In the genomic region with DNA sequence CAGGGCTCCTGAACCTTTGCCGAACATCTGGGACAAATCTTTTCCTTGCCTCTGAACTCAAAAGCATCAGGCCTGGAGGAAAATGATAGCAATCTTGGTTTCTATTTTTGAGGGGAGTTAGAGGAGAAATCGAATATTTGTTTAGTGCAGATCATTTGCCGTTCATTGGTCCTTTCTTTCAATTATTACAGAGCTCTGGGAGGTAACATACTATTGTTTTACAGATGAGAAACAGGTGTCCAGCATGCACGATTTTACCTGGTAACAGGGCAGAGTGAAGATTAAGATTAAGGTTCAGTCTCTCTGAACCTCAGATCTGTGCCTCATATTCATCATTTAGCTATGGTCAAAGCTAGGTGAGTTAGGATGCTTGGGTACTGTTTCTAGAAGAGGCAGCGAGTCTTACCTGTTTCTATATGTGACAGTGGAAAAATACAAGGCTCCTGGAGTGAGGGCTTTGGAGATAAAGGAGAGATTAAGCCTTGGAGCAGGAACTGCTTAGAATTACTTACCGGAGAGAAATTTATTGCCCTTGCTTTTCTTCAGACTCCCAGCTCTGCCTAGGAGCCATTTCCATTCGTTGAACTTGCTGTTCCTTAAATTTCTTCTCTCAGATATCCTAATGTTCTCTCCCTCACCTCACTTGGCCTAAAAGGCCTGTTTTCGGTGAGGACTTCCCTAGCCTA, we compare ENCODE assay signal across 8 cellular contexts. TPM values are rescaled to one million over a fixed set of nuclear protein-coding genes. Genes with fewer than 3 reads are reported as not detected.
DNase-seq lines count a peak whose midpoint lies in the region; ATAC-seq and TF ChIP-seq lines count a peak whose summit lies in the region.

No MANE protein-coding gene starts in this region.

- peak overlapping the region; percentile 94 for H3K4me2 ChIP-seq in hepatocyte

- ATAC-seq in HG03095 (IDR thresholded peaks at IDR 0.05; ENCODE audit: unreplicated experiment), result no peak
- ATAC-seq in GM19035 (IDR thresholded peaks at IDR 0.05; ENCODE audit: unreplicated experiment), result no peak

- H2AFZ ChIP-seq in hepatocyte, result no peak overlapping the region

- DNase-seq in GM12865 (ENCODE audit: low read depth), result no peak
- DNase-seq in SJSA1 (ENCODE audit: low read depth in 1 of 2, low spot score in 2 of 2), result no peak
- DNase-seq in hepatocyte (ENCODE audit: low spot score), result peak; percentile 37
- DNase-seq in SHP77 (lab: John Stamatoyannopoulos, UW), result no peak
- no peak for DNase-seq in A172 (ENCODE audit: low spot score)

- H4K20me1 ChIP-seq in hepatocyte (ENCODE audit: insufficient read depth, poor library complexity, severe bottlenecking), result peaks cover 41% of the 10 kb centered on the region

- WGBS in hepatocyte (ENCODE audit: low lambda C conversion rate, missing lambda C conversion rate), result 11% methylated on average over 8 of the region's 8 CpGs

- no peak overlapping the region for H3K27ac ChIP-seq in SJSA1
- peak overlapping the region; percentile 85 for H3K27ac ChIP-seq in hepatocyte
- H3K27ac ChIP-seq in skeletal muscle tissue (ENCODE audit: low read depth, low read length), result peak overlapping the region; percentile 97

- H3K4me1 ChIP-seq in SJSA1 (replicated peaks) (peaks cover 20% of the 10 kb centered on the region), hepatocyte (ENCODE audit: insufficient read depth) (peaks cover 40% of the 10 kb centered on the region), skeletal muscle tissue (ENCODE audit: control insufficient read depth in 3 of 3, insufficient read depth in 3 of 3, low read length in 3 of 3) (peaks cover 35 to 60% (median 46%) of the 10 kb centered on the region in 3 donors)

- peak overlapping the region; percentile 98 to 99 (median 99) for H3K9ac ChIP-seq in skeletal muscle tissue (ENCODE audit: low read depth in 1 of 3, low read length in 3 of 3)

- H3K79me2 ChIP-seq in hepatocyte, result peaks cover 70% of the 10 kb centered on the region

- H3K27me3 ChIP-seq in SJSA1 (replicated peaks), result no peaks in the 10 kb centered on the region
- no peaks in the 10 kb centered on the region for H3K27me3 ChIP-seq in hepatocyte
- H3K27me3 ChIP-seq in skeletal muscle tissue (ENCODE audit: control insufficient read depth in 3 of 3, insufficient read depth in 3 of 3, low read length in 3 of 3), result no peaks in the 10 kb centered on the region

- no peak for TF ChIP-seq CTCF in GM12865 (IDR thresholded peaks at IDR 0.05; ENCODE audit: insufficient read depth, low read depth, low read length, missing control alignments)
- TF ChIP-seq CTCF in hepatocyte (IDR thresholded peaks at IDR 0.05; ENCODE audit: poor library complexity), result no peak

- H3K36me3 ChIP-seq in SJSA1 (peaks cover 42% of the 10 kb centered on the region), hepatocyte (replicated peaks; ENCODE audit: insufficient read depth, low read depth) (no peaks in the 10 kb centered on the region), skeletal muscle tissue (ENCODE audit: control insufficient read depth in 3 of 3, insufficient read depth in 3 of 3, low read length in 3 of 3) (peaks cover 0 to 14% (median 0%) of the 10 kb centered on the region in 3 donors)

- H3K9me2 ChIP-seq in hepatocyte (replicated peaks; ENCODE audit: insufficient read depth), result no peaks in the 10 kb centered on the region

- H3K9me3 ChIP-seq in SJSA1 (replicated peaks), result no peaks in the 10 kb centered on the region
- H3K9me3 ChIP-seq in hepatocyte (ENCODE audit: low read depth), result no peaks in the 10 kb centered on the region
- H3K9me3 ChIP-seq in skeletal muscle tissue (ENCODE audit: control insufficient read depth in 3 of 3, low read length in 3 of 3), result no peaks in the 10 kb centered on the region

- peak overlapping the region; percentile 92 for H3K4me3 ChIP-seq in GM12865 (ENCODE audit: low read depth, low read length)
- H3K4me3 ChIP-seq in SJSA1, result peak overlapping the region; percentile 62
- peak overlapping the region; percentile 48 for H3K4me3 ChIP-seq in hepatocyte
- peak overlapping the region; percentile 86 to 94 (median 88) for H3K4me3 ChIP-seq in skeletal muscle tissue (ENCODE audit: low read length in 3 of 3)

RNA-seq across cellular contexts. Expression of gene PRCC, which starts 1.4 kb away (rescaled TPM):
- 36.9 and 37.3 TPM in 2 replicates for total RNA-seq in SJSA1 (2014; rRNA removed; shearing (Covaris generic))
- total RNA-seq in hepatocyte (35.9 and 45.0 TPM in 2 replicates), skeletal muscle tissue (9.9 TPM)
- polyA plus RNA-seq in hepatocyte, result 85.2 and 108 TPM in 2 replicates
- total RNA-seq in A172 (2014; rRNA removed; shearing (Covaris generic)), result 40.3 and 51.5 TPM in 2 replicates

RNA-seq across cellular contexts. Expression of gene HDGF, which starts 17.3 kb away (rescaled TPM):
- total RNA-seq in SJSA1 (2014; rRNA removed; shearing (Covaris generic)), result 324 and 387 TPM in 2 replicates
- total RNA-seq in hepatocyte, result 160 and 192 TPM in 2 replicates
- 153 and 166 TPM in 2 replicates for polyA plus RNA-seq in hepatocyte
- total RNA-seq in skeletal muscle tissue, result 61.6 TPM
- total RNA-seq in A172 (2014; rRNA removed; shearing (Covaris generic)), result 430 and 446 TPM in 2 replicates

RNA-seq across cellular contexts. Expression of gene MRPL24, which starts 27.9 kb away (rescaled TPM):
- 70.0 and 126 TPM in 2 replicates for total RNA-seq in SJSA1 (2014; rRNA removed; shearing (Covaris generic))
- total RNA-seq in hepatocyte, result 40.4 and 44.9 TPM in 2 replicates
- 61.9 and 64.1 TPM in 2 replicates for polyA plus RNA-seq in hepatocyte
- total RNA-seq in skeletal muscle tissue, result 36.5 TPM
- total RNA-seq in A172 (2014; rRNA removed; shearing (Covaris generic)), result 133 and 138 TPM in 2 replicates

RNA-seq across cellular contexts. Expression of gene ISG20L2, which starts 40.2 kb away (rescaled TPM):
- 13.8 and 21.5 TPM in 2 replicates for total RNA-seq in SJSA1 (2014; rRNA removed; shearing (Covaris generic))
- total RNA-seq in hepatocyte (22.4 and 27.5 TPM in 2 replicates), skeletal muscle tissue (5.2 TPM)
- 13.5 and 16.4 TPM in 2 replicates for polyA plus RNA-seq in hepatocyte
- total RNA-seq in A172 (2014; rRNA removed; shearing (Covaris generic)), result 18.9 and 25.6 TPM in 2 replicates

RNA-seq across cellular contexts. Expression of gene METTL25B, which starts 40.5 kb away (rescaled TPM):
- 6.4 and 6.5 TPM in 2 replicates for total RNA-seq in SJSA1 (2014; rRNA removed; shearing (Covaris generic))
- 20.6 and 21.8 TPM in 2 replicates for total RNA-seq in hepatocyte
- polyA plus RNA-seq in hepatocyte, result 22.6 and 24.7 TPM in 2 replicates
- 4.2 TPM for total RNA-seq in skeletal muscle tissue
- total RNA-seq in A172 (2014; rRNA removed; shearing (Covaris generic)), result 4.9 and 5.7 TPM in 2 replicates
